In genomic region chr1:45275054-45275453, GRCh38 we compare ENCODE assay signal across 1 cellular context.
TF ChIP-seq lines count a peak whose summit lies in the region.

No MANE protein-coding gene starts in this region.

TF ChIP-seq in GM23338, 12 proteins besides CTCF, POLR2A, EP300 and RAD21 (continued from another document):
- no peak for TF ChIP-seq ZNF462 (CRISPR knock-in tag; IDR thresholded peaks at IDR 0.05)
- no peak for TF ChIP-seq REST (IDR thresholded peaks at IDR 0.05; ENCODE audit: unreplicated experiment)
- no peak for TF ChIP-seq POLR2AphosphoS5 (IDR thresholded peaks at IDR 0.05; ENCODE audit: low read depth)
- TF ChIP-seq STAT1 (IDR thresholded peaks at IDR 0.05; ENCODE audit: unreplicated experiment) = no peak
- no peak for TF ChIP-seq ZNF331 (CRISPR knock-in tag; IDR thresholded peaks at IDR 0.05; ENCODE audit: low read depth)
- no peak for TF ChIP-seq CREB1 (CRISPR knock-in tag; IDR thresholded peaks at IDR 0.05; ENCODE audit: low read depth)
- no peak for TF ChIP-seq NANOG (IDR thresholded peaks at IDR 0.05; ENCODE audit: borderline replicate concordance)
- no peak for TF ChIP-seq EZH2 (IDR thresholded peaks at IDR 0.05; ENCODE audit: low read depth, unreplicated experiment)
- TF ChIP-seq EZH2phosphoT487 (IDR thresholded peaks at IDR 0.05; ENCODE audit: unreplicated experiment) = no peak
- no peak for TF ChIP-seq JUNB (IDR thresholded peaks at IDR 0.05; ENCODE audit: unreplicated experiment)
